ENCODE assay signal across 1 cellular context in genomic region chr4:152572417-152573086, GRCh38.
A peak's percentile ranks its signal among the peaks of the same experiment; 100 is the strongest.
TF ChIP-seq lines count a peak whose summit lies in the region.

No MANE protein-coding gene starts in this region.

TF ChIP-seq in K562, 482 proteins besides CTCF, POLR2A, EP300 and RAD21 (continued from another document and continues in another):
- TF ChIP-seq ZNF518B (CRISPR knock-in tag; IDR thresholded peaks at IDR 0.05) (no peak), ZNF282 (CRISPR knock-in tag; IDR thresholded peaks at IDR 0.05) (no peak), E2F4 (CRISPR knock-in tag; IDR thresholded peaks at IDR 0.05; ENCODE audit: low read depth) (no peak), STAT6 (CRISPR knock-in tag; IDR thresholded peaks at IDR 0.05) (no peak), MYNN (IDR thresholded peaks at IDR 0.05) (no peak), MYNN (CRISPR knock-in tag; IDR thresholded peaks at IDR 0.05) (no peak), E2F1 (CRISPR knock-in tag; IDR thresholded peaks at IDR 0.05) (no peak), TFAP4 (CRISPR knock-in tag; IDR thresholded peaks at IDR 0.05; ENCODE audit: borderline replicate concordance) (no peak), ZNF212 (CRISPR knock-in tag; IDR thresholded peaks at IDR 0.05) (no peak), ZEB2 (IDR thresholded peaks at IDR 0.05) (peak; percentile 63), HMBOX1 (IDR thresholded peaks at IDR 0.05) (peak; percentile 55; the same call in 1 of the 2 replicates), MEIS2 (IDR thresholded peaks at IDR 0.05; ENCODE audit: partially characterized antibody) (no peak), NRF1 (conservative IDR thresholded peaks at IDR 0.05 in 1 of 2, IDR thresholded peaks at IDR 0.05 in 1 of 2) (no peak), NR1H2 (CRISPR knock-in tag; IDR thresholded peaks at IDR 0.05) (no peak), MBD1 (CRISPR knock-in tag; IDR thresholded peaks at IDR 0.05) (no peak), STAT5A (IDR thresholded peaks at IDR 0.05; ENCODE audit: borderline replicate concordance, low read length) (peak; percentile 46; the same call in 1 of the 2 replicates), FOXA1 (IDR thresholded peaks at IDR 0.05; ENCODE audit: borderline replicate concordance) (no peak), EZH2 (IDR thresholded peaks at IDR 0.05; ENCODE audit: borderline replicate concordance, low read depth, low read length) (no peak), LARP7 (IDR thresholded peaks at IDR 0.05) (no peak), THRB (CRISPR knock-in tag; conservative IDR thresholded peaks at IDR 0.05) (no peak), NEUROD1 (IDR thresholded peaks at IDR 0.05; ENCODE audit: borderline replicate concordance, low read depth, low read length, partially characterized antibody) (no peak), U2AF1 (optimal IDR thresholded peaks at IDR 0.05; ENCODE audit: low read depth, low read length) (no peak), ARID3B (CRISPR knock-in tag; IDR thresholded peaks at IDR 0.05; ENCODE audit: borderline replicate concordance) (no peak), HOMEZ (CRISPR knock-in tag; IDR thresholded peaks at IDR 0.05) (no peak), ZNF174 (CRISPR knock-in tag; IDR thresholded peaks at IDR 0.05) (no peak), SMARCE1 (IDR thresholded peaks at IDR 0.05) (peak; percentile 89; the same call in 1 of the 2 replicates), JUN (IDR thresholded peaks at IDR 0.05; ENCODE audit: borderline replicate concordance, low read depth, low read length) (peak; percentile 46; the same call in 1 of the 2 replicates), JUN (CRISPR knock-in tag; IDR thresholded peaks at IDR 0.05; ENCODE audit: borderline replicate concordance) (no peak), FOSL1 (tag; conservative IDR thresholded peaks at IDR 0.05) (peak; percentile 95), HMGXB4 (CRISPR knock-in tag; IDR thresholded peaks at IDR 0.05) (no peak), CBX1 (IDR thresholded peaks at IDR 0.05; ENCODE audit: low read depth) (no peak), ZNF444 (CRISPR knock-in tag; IDR thresholded peaks at IDR 0.05) (no peak), STAT5B (CRISPR knock-in tag; IDR thresholded peaks at IDR 0.05) (no peak), TEAD1 (CRISPR knock-in tag; IDR thresholded peaks at IDR 0.05) (0 out of 4 replicates have a peak, but pooled peaks of 1 of the 2 experiments have one; percentile 45), NCOR1 (IDR thresholded peaks at IDR 0.05) (peak; percentile 58), ZNF780A (CRISPR knock-in tag; IDR thresholded peaks at IDR 0.05) (no peak), SIN3B (IDR thresholded peaks at IDR 0.05; ENCODE audit: low read depth) (no peak), ZNF589 (CRISPR knock-in tag; IDR thresholded peaks at IDR 0.05; ENCODE audit: low read depth) (no peak), KLF6 (CRISPR knock-in tag; IDR thresholded peaks at IDR 0.05; ENCODE audit: borderline replicate concordance) (no peak), CCNT2 (IDR thresholded peaks at IDR 0.05; ENCODE audit: borderline replicate concordance, extremely low read depth, insufficient read length, low read depth, low read length) (peak; percentile 62)
